19 cellular contexts compared by ENCODE assay signal in genomic region chr12:125192690-125193221, GRCh38. TPM values are rescaled to one million over a fixed set of nuclear protein-coding genes. Genes with fewer than 3 reads are reported as not detected.
DNase-seq lines count a peak whose midpoint lies in the region; ATAC-seq, FAIRE-seq and TF ChIP-seq lines count a peak whose summit lies in the region.
"Had no signal": no experiment of that assay in that cellular context is flagged by ENCODE, and none has a peak within 500 bp of the region (broad histone marks: within the 10 kb centered on the region; RNA-seq: fewer than 3 reads in every experiment).

No MANE protein-coding gene starts in this region.

- H2BK20ac ChIP-seq in H1 (ENCODE audit: low read length), result no peak overlapping the region

- peaks cover 83% of the 10 kb centered on the region for H3K4me1 Mint-ChIP-seq in GM23338
- H3K4me1 Mint-ChIP-seq in neural progenitor cell, result peaks cover 41% of the 10 kb centered on the region

- no peak overlapping the region for H2BK15ac ChIP-seq in H1 (ENCODE audit: low read length)

- TF ChIP-seq POLR2A in H1 (IDR thresholded peaks at IDR 0.05; ENCODE audit: control extremely low read depth in 1 of 2, low read depth in 2 of 2, low read length in 2 of 2), result no peak

- H3K79me1 ChIP-seq in H1 (ENCODE audit: low read depth, low read length), result peaks cover 25% of the 10 kb centered on the region

- no peak overlapping the region for H3K4ac ChIP-seq in H1 (replicated peaks; ENCODE audit: insufficient read length, low read depth, low read length)

- no peak overlapping the region for H3K23ac ChIP-seq in H1 (ENCODE audit: insufficient read length)

- no peak overlapping the region for H4K8ac ChIP-seq in H1 (ENCODE audit: extremely low read depth, insufficient read depth, low read length)

- no peak for TF ChIP-seq EP300 in H1 (IDR thresholded peaks at IDR 0.05; ENCODE audit: borderline replicate concordance in 1 of 2, low read depth in 2 of 2, low read length in 2 of 2)

- no peaks in the 10 kb centered on the region; the same call in 1 of the 3 replicates for H3K9me3 Mint-ChIP-seq in GM23338
- H3K9me3 Mint-ChIP-seq in neural progenitor cell, result peaks cover 2% of the 10 kb centered on the region
- H3K9me3 Mint-ChIP-seq: CD4-positive, alpha-beta memory T cell had no signal

- 0 out of 2 replicates have a peak overlapping the region, but pooled peaks have one; percentile 6 for H2BK12ac ChIP-seq in H1 (ENCODE audit: low read depth, low read length)

- no peak for TF ChIP-seq RAD21 in H1 (IDR thresholded peaks at IDR 0.05 in 1 of 2, conservative IDR thresholded peaks at IDR 0.05 in 1 of 2; ENCODE audit: low read depth in 2 of 2, low read length in 2 of 2)

- CTCF ChIA-PET in OCI-LY7 (lab: Charles Lee; ENCODE audit: unreplicated experiment) (interaction anchor here (1.2 kb wide), 1 partner anchor 11 kb away, joined by 3 read pairs; no protein-coding TSS in a partner anchor), H1 (lab: Charles Lee; ENCODE audit: partially characterized antibody) (interaction anchor here (0.9 to 1.8 kb wide), 8 partner anchors 10 to 277 kb away, joined by 3 to 17 read pairs (median 3); no protein-coding TSS in a partner anchor)

- H2AFZ ChIP-seq in GM23338 (no peak overlapping the region), OCI-LY7 (ENCODE audit: low read length) (no peak overlapping the region), H1 (ENCODE audit: low read length) (no peak overlapping the region), neural progenitor cell (replicated peaks) (no peak overlapping the region)

- intact Hi-C loops in OCI-LY7 (cut with micrococcal nuclease; ENCODE audit: unreplicated experiment) (no loop called here), Right ventricle myocardium inferior (cut with DNase I) (no loop called here)

- H2AK5ac ChIP-seq in H1 (ENCODE audit: low read depth, low read length), result 0 out of 2 replicates have a peak overlapping the region, but pooled peaks have one; percentile 41

- 0 out of 2 replicates have a peak overlapping the region, but pooled peaks have one; percentile 26 for H3K18ac ChIP-seq in H1 (ENCODE audit: extremely low read depth, low read length)

- TF ChIP-seq CTCF in GM23338 (conservative IDR thresholded peaks at IDR 0.05; ENCODE audit: low read depth in 2 of 2), result no peak
- no peak for TF ChIP-seq CTCF in OCI-LY7 (conservative IDR thresholded peaks at IDR 0.05; ENCODE audit: low read length)
- TF ChIP-seq CTCF in H1 (IDR thresholded peaks at IDR 0.05; ENCODE audit: control extremely low read depth in 1 of 3, insufficient read depth in 1 of 3, low read depth in 1 of 3, low read length in 3 of 3), result no peak
- TF ChIP-seq CTCF in neural progenitor cell (IDR thresholded peaks at IDR 0.05), result no peak

- H3K36me3 Mint-ChIP-seq in GM23338 (ENCODE audit: low read depth) (peaks cover 29% of the 10 kb centered on the region), neural progenitor cell (no peaks in the 10 kb centered on the region)
- H3K36me3 Mint-ChIP-seq: CD4-positive, alpha-beta memory T cell had no signal

- no peak overlapping the region for H2BK120ac ChIP-seq in H1 (replicated peaks; ENCODE audit: low read depth, low read length)

- peak; percentile 79 for DNase-seq in GM23338 (ENCODE audit: low spot score)
- no peak for DNase-seq in OCI-LY7 (ENCODE audit: low spot score)
- no peak for DNase-seq in H1 (ENCODE audit: low read depth in 1 of 2, low spot score in 2 of 2)
- DNase-seq in neural progenitor cell (ENCODE audit: low spot score), result no peak
- DNase-seq in Right ventricle myocardium inferior (ENCODE audit: missing footprints), result no peak
- no peak for DNase-seq in NCI-H2196 treated with DMSO at 0.1 percent for 48 hours (lab: John Stamatoyannopoulos, UW; ENCODE audit: unreplicated experiment)
- DNase-seq: C1 segment of cervical spinal cord; Calu3; CD4-positive, alpha-beta memory T cell; COR-L47; DMS53; DMS79 treated with DMSO at 0.1 percent for 48 hours; GOT3; H7 had no signal

- H3K27ac Mint-ChIP-seq in GM23338 (no peak overlapping the region), neural progenitor cell (no peak overlapping the region)
- H3K27ac Mint-ChIP-seq: CD4-positive, alpha-beta memory T cell had no signal

- H3K27ac ChIP-seq in GM23338 (ENCODE audit: low read depth) (no peak overlapping the region), OCI-LY7 (ENCODE audit: low read depth, low read length, poor library complexity, severe bottlenecking) (no peak overlapping the region), H1 (ENCODE audit: low read depth, low read length) (no peak overlapping the region), neural progenitor cell (no peak overlapping the region)

- H3K9me3 ChIP-seq in OCI-LY7 (ENCODE audit: low read length), result no peaks in the 10 kb centered on the region
- H3K9me3 ChIP-seq in H1 (ENCODE audit: insufficient read depth in 2 of 2, low read depth in 1 of 2, low read length in 1 of 2), result no peaks in the 10 kb centered on the region
- no peaks in the 10 kb centered on the region for H3K9me3 ChIP-seq in neural progenitor cell (ENCODE audit: low read depth)

- H3K23me2 ChIP-seq in H1 (ENCODE audit: low read depth, low read length), result peaks cover 19% of the 10 kb centered on the region; the same call in 1 of the 2 replicates

- ATAC-seq in GM23338, result peak; percentile 22
- no peak for ATAC-seq in Right ventricle myocardium inferior
- no peak for ATAC-seq in GM18858 (IDR thresholded peaks at IDR 0.05; ENCODE audit: unreplicated experiment)
- ATAC-seq: HCT116 had no signal

- H3K4me3 Mint-ChIP-seq in GM23338 (peak overlapping the region; percentile 38; the same call in 1 of the 3 replicates), neural progenitor cell (peak overlapping the region; percentile 48)
- H3K4me3 Mint-ChIP-seq: CD4-positive, alpha-beta memory T cell had no signal

- H3K4me2 ChIP-seq in GM23338, result peak overlapping the region; percentile 70
- H3K4me2 ChIP-seq in OCI-LY7 (ENCODE audit: low read length), result peak overlapping the region; percentile 58; the same call in 1 of the 2 replicates
- peak overlapping the region; percentile 34 to 37; a peak in 2 of 4 replicates for H3K4me2 ChIP-seq in H1 (ENCODE audit: insufficient read depth in 1 of 2, low read depth in 2 of 2, low read length in 2 of 2)
- H3K4me2 ChIP-seq in neural progenitor cell, result no peak overlapping the region

- no peaks in the 10 kb centered on the region; the same call in 1 of the 2 replicates for H3K36me3 ChIP-seq in GM23338 (ENCODE audit: insufficient read depth)
- no peaks in the 10 kb centered on the region for H3K36me3 ChIP-seq in OCI-LY7 (ENCODE audit: insufficient read depth, low read length)
- H3K36me3 ChIP-seq in H1 (ENCODE audit: control insufficient read depth in 2 of 4, insufficient read depth in 4 of 4, low read length in 3 of 4), result no peaks in the 10 kb centered on the region
- H3K36me3 ChIP-seq in neural progenitor cell, result no peaks in the 10 kb centered on the region

- no peaks in the 10 kb centered on the region for H3K9me2 ChIP-seq in GM23338 (ENCODE audit: insufficient read depth)
- no peaks in the 10 kb centered on the region for H3K9me2 ChIP-seq in OCI-LY7 (ENCODE audit: insufficient read depth, low read length)

- H3K27me3 Mint-ChIP-seq in GM23338 (ENCODE audit: insufficient read depth, low read depth, poor library complexity) (peaks cover 27% of the 10 kb centered on the region), neural progenitor cell (ENCODE audit: insufficient read depth, low read depth) (peaks cover 30% of the 10 kb centered on the region)

- no peak overlapping the region for H3K14ac ChIP-seq in H1 (ENCODE audit: insufficient read length)

- POLR2A ChIA-PET in OCI-LY7 (lab: Charles Lee) (interaction anchor here (1.2 to 1.4 kb wide), 2 partner anchors 9 to 58 kb away, joined by 3 to 7 read pairs; no protein-coding TSS in a partner anchor), H1 (lab: Charles Lee; ENCODE audit: partially characterized antibody) (interaction anchor here (0.6 to 1.6 kb wide), 5 partner anchors 8 to 41 kb away, joined by 3 to 10 read pairs (median 4); no protein-coding TSS in a partner anchor)

- BruUV-seq in OCI-LY7 (replicated peaks; lab: Mats Ljungman, UMichigan), result no TSS peak

- H4K91ac ChIP-seq in H1 (replicated peaks; ENCODE audit: insufficient read length, low read length), result no peak overlapping the region

- H3K79me2 ChIP-seq in GM23338 (replicated peaks; ENCODE audit: insufficient read depth), result peaks cover 86% of the 10 kb centered on the region
- no peaks in the 10 kb centered on the region for H3K79me2 ChIP-seq in OCI-LY7 (ENCODE audit: insufficient read depth, low read depth, low read length)
- H3K79me2 ChIP-seq in H1 (ENCODE audit: control insufficient read depth in 1 of 2, insufficient read depth in 2 of 2, low read length in 2 of 2), result peaks cover 13 to 88% of the 10 kb centered on the region in 2 experiments
- H3K79me2 ChIP-seq in neural progenitor cell (ENCODE audit: low read depth), result no peaks in the 10 kb centered on the region

- H3F3A ChIP-seq in GM23338 (replicated peaks; ENCODE audit: low read depth), result peaks cover 42% of the 10 kb centered on the region
- H3F3A ChIP-seq in neural progenitor cell (ENCODE audit: low read depth), result peaks cover 20% of the 10 kb centered on the region

- H3K56ac ChIP-seq in H1 (replicated peaks; ENCODE audit: insufficient read length, low read depth, low read length), result no peak overlapping the region

- H3K27me3 ChIP-seq in GM23338 (ENCODE audit: insufficient read depth), result peaks cover 12% of the 10 kb centered on the region; the same call in 1 of the 2 replicates
- no peaks in the 10 kb centered on the region; a peak in 1 of 7 replicates for H3K27me3 ChIP-seq in H1 (replicated peaks in 1 of 4; ENCODE audit: control insufficient read depth in 3 of 4, extremely low read depth in 1 of 4, insufficient read depth in 3 of 4, low read length in 3 of 4)
- H3K27me3 ChIP-seq in neural progenitor cell, result peaks cover 44% of the 10 kb centered on the region

- no peak overlapping the region for H4K5ac ChIP-seq in H1 (ENCODE audit: insufficient read length, low read depth, low read length)

- FAIRE-seq in H1 (lab: Jason Lieb, UNC), result peak; percentile 74
- FAIRE-seq: G401.6, GM12892, GM19239 had no signal

- H3K9ac ChIP-seq in H1 (replicated peaks in 1 of 4; ENCODE audit: extremely low read depth in 1 of 4, low read depth in 3 of 4, low read length in 3 of 4) (no peak overlapping the region), neural progenitor cell (no peak overlapping the region)

- H3K4me1 ChIP-seq in GM23338 (ENCODE audit: insufficient read depth) (peaks cover 67% of the 10 kb centered on the region), OCI-LY7 (ENCODE audit: insufficient read depth, low read length, poor library complexity, severe bottlenecking) (peaks cover 55% of the 10 kb centered on the region), H1 (replicated peaks in 1 of 4; ENCODE audit: control insufficient read depth in 3 of 4, insufficient read depth in 4 of 4, low read length in 3 of 4) (peaks cover 25 to 40% (median 33%) of the 10 kb centered on the region in 4 experiments), neural progenitor cell (peaks cover 35% of the 10 kb centered on the region)

- peaks cover 60% of the 10 kb centered on the region for H4K20me1 ChIP-seq in GM23338 (replicated peaks; ENCODE audit: insufficient read depth)
- H4K20me1 ChIP-seq in OCI-LY7 (ENCODE audit: insufficient read depth, low read length), result no peaks in the 10 kb centered on the region
- H4K20me1 ChIP-seq in H1 (replicated peaks in 1 of 2; ENCODE audit: control insufficient read depth in 1 of 2, insufficient read depth in 2 of 2, low read length in 2 of 2), result peaks cover 22 to 37% of the 10 kb centered on the region in 2 experiments
- peaks cover 64% of the 10 kb centered on the region for H4K20me1 ChIP-seq in neural progenitor cell (ENCODE audit: low read depth)

- H2BK5ac ChIP-seq in H1 (ENCODE audit: low read depth, low read length), result no peak overlapping the region

- 69% methylated on average over 9 of the region's 9 CpGs; no CpG with 5 or more reads in 1 of the 2 experiments for WGBS in H1 (ENCODE audit: extremely low coverage in 1 of 2, insufficient coverage in 1 of 2, insufficient read length in 1 of 2, insufficient replicate concordance in 2 of 2, low coverage in 1 of 2, low lambda C conversion rate in 2 of 2, missing lambda C conversion rate in 1 of 2), 2 experiments

- 0 out of 2 replicates have a peak overlapping the region, but pooled peaks have one; percentile 17 for H3K4me3 ChIP-seq in GM23338
- H3K4me3 ChIP-seq in OCI-LY7 (ENCODE audit: low read depth, low read length, poor library complexity, severe bottlenecking), result no peak overlapping the region
- H3K4me3 ChIP-seq in H1 (ENCODE audit: extremely low read depth in 1 of 4, insufficient read depth in 2 of 4, low read depth in 3 of 4, low read length in 4 of 4), result no peak overlapping the region
- H3K4me3 ChIP-seq in neural progenitor cell, result no peak overlapping the region

RNA-seq across cellular contexts. Expression of gene TMEM132B, which starts 6.6 kb away (rescaled TPM):
- 42.6 and 47.6 TPM in 2 replicates for total RNA-seq in GM23338 (2014; rRNA removed; shearing (Covaris generic))
- polyA plus RNA-seq in GM23338 (2016; fragmentation: Nextera tagmentation; extraction: Ambion mirVana) (8.3 and 9.1 TPM in 2 replicates), H1 (2011; rRNA removed) (18.7 and 20.3 TPM in 2 replicates)
- 5.1 and 5.4 TPM in 2 replicates for total RNA-seq in OCI-LY7 (2014; rRNA removed; shearing (Covaris generic))
- total RNA-seq in OCI-LY7 (2022) (10.8 and 15.7 TPM in 2 replicates), neural progenitor cell (ENCODE audit: low replicate concordance) (12.8 and 13.2 TPM in 2 replicates), Right ventricle myocardium inferior (6.8 TPM)
- 94.3 and 95.9 TPM in 2 replicates for total RNA-seq in H1 (2021; fragmentation: NEBNext Ultra II Directional; extraction: Animal tissue kit (Norgen Biotek cat#: 25700))
- 19.2 TPM for polyA plus RNA-seq in H1 (2011; cell fraction: cytosol; rRNA removed)
- 108 TPM for polyA plus RNA-seq in H1 (2011; cell fraction: nucleus; rRNA removed)
- 45.0 to 66.0 TPM (median 51.4 TPM) in 4 replicates for polyA plus RNA-seq in H1 (2012, experiment 1 of 2)
- 7.1 TPM for polyA plus RNA-seq in H1 (2012, experiment 2 of 2)
- polyA plus RNA-seq in H1 (2013, experiment 1 of 2), result 52.0 TPM
- 51.0 TPM for polyA plus RNA-seq in H1 (2013, experiment 2 of 2)
- 113 and 191 TPM in 2 replicates for polyA minus RNA-seq in H1 (2011; rRNA and poly(A)+ RNA removed)
- 34.1 TPM for polyA minus RNA-seq in H1 (2011; cell fraction: cytosol; rRNA and poly(A)+ RNA removed)
- polyA minus RNA-seq in H1 (2011; cell fraction: nucleus; rRNA and poly(A)+ RNA removed), result 219 TPM
- total RNA-seq: CD4-positive, alpha-beta memory T cell had no signal
- polyA plus RNA-seq: CD4-positive, alpha-beta memory T cell had no signal
